ENCODE assay signal across 29 cellular contexts in the genomic region with DNA sequence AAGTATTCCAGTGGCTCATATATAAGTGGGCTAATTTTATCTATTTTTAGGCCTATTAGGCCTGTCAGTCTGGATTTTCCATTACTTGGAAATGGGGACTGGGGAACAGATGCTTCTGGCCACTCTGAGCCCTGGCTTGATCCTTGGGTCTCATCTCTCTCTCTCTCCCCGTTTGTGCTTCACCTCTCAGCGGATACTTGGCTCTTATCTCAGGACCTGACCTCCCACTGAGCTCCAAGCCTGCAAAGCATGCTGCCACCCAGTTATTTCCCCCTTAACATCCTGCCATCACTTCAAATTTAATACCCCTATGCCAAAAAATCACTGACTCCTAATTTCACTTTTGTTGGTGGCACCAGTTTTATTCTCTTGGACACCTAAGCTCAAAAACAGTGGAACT. TPM values are rescaled to one million over a fixed set of nuclear protein-coding genes. Genes with fewer than 3 reads are reported as not detected.
"Had no signal": no experiment of that assay in that cellular context is flagged by ENCODE, and none has a peak within 500 bp of the region (broad histone marks: within the 10 kb centered on the region; RNA-seq: fewer than 3 reads in every experiment).

No MANE protein-coding gene starts in this region.

- H3K4me1 ChIP-seq: breast epithelium had no signal

- ATAC-seq: activated T-cell treated with anti-CD3 and anti-CD28 coated beads, Interleukin-2, amount 50 U/mL, for 4 hours; lower lobe of right lung; sciatic nerve; T-helper 17 cell; upper lobe of right lung had no signal

- H3K4me2 ChIP-seq: smooth muscle cell had no signal

- H3K36me3 ChIP-seq: breast epithelium, lower lobe of right lung, neutrophil, suprapubic skin, upper lobe of right lung had no signal

- H3K27ac ChIP-seq: breast epithelium, coronary artery, lower lobe of right lung, neutrophil, suprapubic skin, tibial artery, upper lobe of right lung had no signal

- DNase-seq: activated B cell treated with CpG ODN at 0.5 μM for 24 hours; activated CD4-positive, alpha-beta T cell treated with anti-CD3 and anti-CD28 coated beads, Interleukin-2, amount 50 U/mL, for 1 hour; activated CD8-positive, alpha-beta T cell treated with anti-CD3 and anti-CD28 coated beads for 36 hours; activated naive CD4-positive, alpha-beta T cell; activated T-cell treated with anti-CD3 and anti-CD28 coated beads, Interleukin-2, amount 50 U/mL, for 4 hours; effector memory CD4-positive, alpha-beta T cell; erythroblast; hypothalamus; lower lobe of right lung; mesenchymal stem cell; retina; stimulated activated CD4-positive, alpha-beta T cell treated with anti-CD3 and anti-CD28 coated beads, Interleukin-2, amount 100 ng/mL, for 24 hours; stimulated activated naive CD4-positive, alpha-beta T cell; T-helper 17 cell; upper lobe of right lung had no signal

- H3K9me3 ChIP-seq: breast epithelium, lower lobe of right lung, neutrophil, suprapubic skin, tibial artery, upper lobe of right lung had no signal

- H3K27me3 ChIP-seq: breast epithelium, dorsolateral prefrontal cortex, suprapubic skin, tibial artery, upper lobe of right lung had no signal

- H3K4me3 ChIP-seq: breast epithelium, coronary artery, dorsolateral prefrontal cortex, lower lobe of right lung, smooth muscle cell, suprapubic skin, tibial artery, upper lobe of right lung had no signal

RNA-seq across cellular contexts. Expression of a gene that starts 4.2 kb away (rescaled TPM):
- total RNA-seq: activated CD8-positive, alpha-beta T cell treated with anti-CD3 and anti-CD28 coated beads for 36 hours; mononuclear cell had no signal

RNA-seq across cellular contexts. Expression of a gene that starts 10.3 kb away (rescaled TPM):
- total RNA-seq: activated B cell treated with CpG ODN at 0.5 μM for 24 hours; activated CD8-positive, alpha-beta T cell treated with anti-CD3 and anti-CD28 coated beads for 36 hours; activated naive CD4-positive, alpha-beta T cell treated with anti-CD3 and anti-CD28 coated beads, Interleukin-2, amount 50 U/mL, for 72 hours; activated T-cell treated with anti-CD3 and anti-CD28 coated beads, Interleukin-2, amount 50 U/mL, for 4 hours; activated T-helper 17 cell treated with anti-CD3 and anti-CD28 coated beads, Interleukin-2, amount 50 U/mL, for 72 hours; breast epithelium; kidney epithelial cell; lower lobe of right lung; mononuclear cell; osteocyte; progenitor cell of endocrine pancreas; sciatic nerve; smooth muscle cell; suprapubic skin; T-helper 17 cell; upper lobe of right lung had no signal
- polyA plus RNA-seq: smooth muscle cell had no signal

RNA-seq across cellular contexts. Expression of a gene that starts 44.5 kb away (rescaled TPM):
- total RNA-seq: activated B cell treated with CpG ODN at 0.5 μM for 24 hours; activated CD8-positive, alpha-beta T cell treated with anti-CD3 and anti-CD28 coated beads for 36 hours; activated T-cell treated with anti-CD3 and anti-CD28 coated beads, Interleukin-2, amount 50 U/mL, for 4 hours; osteocyte; sciatic nerve; smooth muscle cell had no signal
